ENCODE assay signal across 10 cellular contexts in genomic region chr17:54426287-54426886, GRCh38.
A peak's percentile ranks its signal among the peaks of the same experiment; 100 is the strongest.
DNase-seq lines count a peak whose midpoint lies in the region; TF ChIP-seq lines count a peak whose summit lies in the region.
"Had no signal": no experiment of that assay in that cellular context is flagged by ENCODE, and none has a peak within 500 bp of the region (broad histone marks: within the 10 kb centered on the region; RNA-seq: fewer than 3 reads in every experiment).

No MANE protein-coding gene starts in this region.

- H3K27ac ChIP-seq in C4-2B: no peak overlapping the region
- no peak overlapping the region for H3K27ac ChIP-seq in RWPE1

- peak; percentile 81 for TF ChIP-seq CTCF in C4-2B (conservative IDR thresholded peaks at IDR 0.05)
- peak; percentile 73 for TF ChIP-seq CTCF in RWPE1 (conservative IDR thresholded peaks at IDR 0.05; ENCODE audit: low read depth)

- DNase-seq in HPDE6-E6E7 (ENCODE audit: extremely low spot score) (peak; percentile 16), RWPE1 (ENCODE audit: low spot score) (peak; percentile 3), inferior parietal cortex (ENCODE audit: extremely low spot score) (peak; percentile 22), hippocampal formation (lab: John Stamatoyannopoulos, UW) (no peak), DMS79 treated with DMSO at 0.1 percent for 48 hours (lab: John Stamatoyannopoulos, UW) (no peak)
- DNase-seq in stimulated activated naive CD4-positive, alpha-beta T cell (lab: John Stamatoyannopoulos, UW): no peak
- no peak for DNase-seq in stimulated activated CD4-positive, alpha-beta T cell treated with anti-CD3 and anti-CD28 coated beads, Interleukin-4, amount 100 ng/mL, for 1 hour
- DNase-seq: activated naive CD8-positive, alpha-beta T cell treated with anti-CD3 and anti-CD28 coated beads for 36 hours; stimulated activated naive CD4-positive, alpha-beta T cell treated with Interleukin-2 at 50 U/mL for 16 hours had no signal

- CTCF ChIA-PET in RWPE1 (lab: Yijun Ruan, JAX): interaction anchor here (0.6 kb wide), 1 partner anchor 406 kb away, joined by 3 read pairs; no protein-coding TSS in a partner anchor

- POLR2A ChIA-PET in RWPE1 (lab: Yijun Ruan, JAX; ENCODE audit: low non-redundant PET): no interaction called here

Comparison
In these comparisons a context has a peak if more than half of its experiments do, and no peak if none do; other contexts are left out.
1. DNase-seq: peak in HPDE6-E6E7 (single experiment), RWPE1 (single experiment) and inferior parietal cortex (single experiment); none in stimulated activated naive CD4-positive, alpha-beta T cell (0 of 6), stimulated activated CD4-positive, alpha-beta T cell treated with anti-CD3 and anti-CD28 coated beads, Interleukin-4, amount 100 ng/mL, for 1 hour (single experiment), hippocampal formation (0 of 2) and DMS79 treated with DMSO at 0.1 percent for 48 hours (single experiment).